In genomic region chr9:114552716-114553115, GRCh38 we compare ENCODE assay signal across 17 cellular contexts. TPM values are rescaled to one million over a fixed set of nuclear protein-coding genes. Genes with fewer than 3 reads are reported as not detected.
DNase-seq lines count a peak whose midpoint lies in the region; FAIRE-seq and TF ChIP-seq lines count a peak whose summit lies in the region.
"Had no signal": no experiment of that assay in that cellular context is flagged by ENCODE, and none has a peak within 500 bp of the region (broad histone marks: within the 10 kb centered on the region; RNA-seq: fewer than 3 reads in every experiment).

No MANE protein-coding gene starts in this region.

- H3K27ac ChIP-seq in adrenal gland (peak overlapping the region in 4 of 5 donors; percentile 54 to 84 (median 76)), esophagus muscularis mucosa (replicated peaks in 1 of 4) (peak overlapping the region in 2 of 4 donors; percentile 5 to 20)
- H3K27ac ChIP-seq: thyroid gland had no signal

- 69 to 72% (median 70%) methylated on average over 5 of the region's 5 CpGs for WGBS in adrenal gland, 4 donors
- 89% methylated on average over 5 of the region's 5 CpGs for WGBS in esophagus muscularis mucosa

- H3K27ac Mint-ChIP-seq in T-helper 2 cell treated with Interferon-gamma antibody and Interleukin-4, amounts not matched to agents 5 μg/mL and 100 μg/mL, for 36 hours = peak overlapping the region; percentile 26
- H3K27ac Mint-ChIP-seq: activated CD8-positive, alpha-beta memory T cell treated with anti-CD3 and anti-CD28 coated beads, Interleukin-2, amount 10 ng/mL, durations not matched to agents 7 days and 5 days; activated T-helper 2 cell treated with anti-CD3 and anti-CD28 coated beads, Interferon-gamma antibody, Interleukin-2, Interleukin-4, amounts not matched to agents 10 μg/mL and 5 μg/mL and 100 μg/mL, durations not matched to agents 14 hours and 24 hours and 36 hours; naive thymus-derived CD8-positive, alpha-beta T cell; stimulated activated effector memory CD8-positive, alpha-beta T cell treated with anti-CD3 and anti-CD28 coated beads, Interleukin-12 subunit alpha, Interleukin-12 subunit beta, amount 100 ng/mL, for 72 hours had no signal

- peaks cover 4% of the 10 kb centered on the region for H3K27me3 Mint-ChIP-seq in T-helper 2 cell treated with Interferon-gamma antibody and Interleukin-4, amounts not matched to agents 5 μg/mL and 100 μg/mL, for 36 hours (ENCODE audit: low read depth)

- no peak for DNase-seq in T-helper 2 cell treated with Interferon-gamma antibody and Interleukin-4, amounts not matched to agents 5 μg/mL and 100 μg/mL, for 36 hours (ENCODE audit: low spot score)
- DNase-seq in T-helper 2 cell = no peak
- peak in 3 of 7 donors; percentile 24 to 39 (median 33) for DNase-seq in adrenal gland
- DNase-seq in foreskin melanocyte = peak; percentile 35
- DNase-seq in urothelium cell line (ENCODE audit: low spot score) = peak; percentile 25
- DNase-seq in NCI-H128 (lab: John Stamatoyannopoulos, UW; ENCODE audit: unreplicated experiment) = no peak
- DNase-seq in esophagus muscularis mucosa (ENCODE audit: extremely low spot score) = no peak
- no peak for DNase-seq in COLO668 (lab: John Stamatoyannopoulos, UW; ENCODE audit: unreplicated experiment)
- DNase-seq: activated CD8-positive, alpha-beta memory T cell treated with anti-CD3 and anti-CD28 coated beads, Interleukin-2, amount 10 ng/mL, durations not matched to agents 7 days and 5 days; Karpas-422; naive thymus-derived CD8-positive, alpha-beta T cell; NCI-H1417 treated with DMSO at 0.1 percent for 48 hours; posterior cingulate gyrus; stimulated activated CD4-positive, alpha-beta T cell treated with anti-CD3 and anti-CD28 coated beads, Interleukin-12 subunit alpha, Interleukin-12 subunit beta, amount 100 ng/mL, for 4 hours had no signal

- H3K9me3 ChIP-seq in adrenal gland (replicated peaks in 1 of 3) (no peaks in the 10 kb centered on the region), esophagus muscularis mucosa (no peaks in the 10 kb centered on the region)
- H3K9me3 ChIP-seq: thyroid gland had no signal

- no peaks in the 10 kb centered on the region for H3K4me1 Mint-ChIP-seq in T-helper 2 cell treated with Interferon-gamma antibody and Interleukin-4, amounts not matched to agents 5 μg/mL and 100 μg/mL, for 36 hours (ENCODE audit: low read depth)
- H3K4me1 Mint-ChIP-seq: activated CD8-positive, alpha-beta memory T cell treated with anti-CD3 and anti-CD28 coated beads, Interleukin-2, amount 10 ng/mL, durations not matched to agents 7 days and 5 days; stimulated activated effector memory CD8-positive, alpha-beta T cell treated with anti-CD3 and anti-CD28 coated beads, Interleukin-12 subunit alpha, Interleukin-12 subunit beta, amount 100 ng/mL, for 72 hours had no signal

- H3K4me3 Mint-ChIP-seq in T-helper 2 cell treated with Interferon-gamma antibody and Interleukin-4, amounts not matched to agents 5 μg/mL and 100 μg/mL, for 36 hours = no peak overlapping the region
- H3K4me3 Mint-ChIP-seq: activated CD8-positive, alpha-beta memory T cell treated with anti-CD3 and anti-CD28 coated beads, Interleukin-2, amount 10 ng/mL, durations not matched to agents 7 days and 5 days; naive thymus-derived CD8-positive, alpha-beta T cell; stimulated activated effector memory CD8-positive, alpha-beta T cell treated with anti-CD3 and anti-CD28 coated beads, Interleukin-12 subunit alpha, Interleukin-12 subunit beta, amount 100 ng/mL, for 72 hours had no signal

- intact Hi-C loops in adrenal gland (cut with DNase I) (no loop called here), esophagus muscularis mucosa (cut with DNase I) (no loop called here)

- H3K36me3 ChIP-seq in adrenal gland (replicated peaks in 1 of 2) = no peaks in the 10 kb centered on the region
- no peaks in the 10 kb centered on the region for H3K36me3 ChIP-seq in esophagus muscularis mucosa
- H3K36me3 ChIP-seq: thyroid gland had no signal

- peaks cover 6 to 14% of the 10 kb centered on the region in 2 donors for H3K4me1 ChIP-seq in adrenal gland (replicated peaks in 1 of 2)
- H3K4me1 ChIP-seq in esophagus muscularis mucosa = peaks cover 0 to 16% (median 14%) of the 10 kb centered on the region in 4 donors
- H3K4me1 ChIP-seq: thyroid gland had no signal

- H3K27me3 ChIP-seq in adrenal gland (no peaks in the 10 kb centered on the region), esophagus muscularis mucosa (no peaks in the 10 kb centered on the region)
- H3K27me3 ChIP-seq: thyroid gland had no signal

- no peak for FAIRE-seq in urothelium cell line (lab: Jason Lieb, UNC)

- no peaks in the 10 kb centered on the region for H3K9me3 Mint-ChIP-seq in T-helper 2 cell treated with Interferon-gamma antibody and Interleukin-4, amounts not matched to agents 5 μg/mL and 100 μg/mL, for 36 hours
- H3K9me3 Mint-ChIP-seq: activated T-helper 2 cell treated with anti-CD3 and anti-CD28 coated beads, Interferon-gamma antibody, Interleukin-2, Interleukin-4, amounts not matched to agents 10 μg/mL and 5 μg/mL and 100 μg/mL, durations not matched to agents 14 hours and 24 hours and 36 hours; stimulated activated effector memory CD8-positive, alpha-beta T cell treated with anti-CD3 and anti-CD28 coated beads, Interleukin-12 subunit alpha, Interleukin-12 subunit beta, amount 100 ng/mL, for 72 hours had no signal

- no peak for TF ChIP-seq EP300 in esophagus muscularis mucosa (IDR thresholded peaks at IDR 0.05)

- TF ChIP-seq POLR2A in adrenal gland (IDR thresholded peaks at IDR 0.05) = no peak
- no peak for TF ChIP-seq POLR2A in esophagus muscularis mucosa (IDR thresholded peaks at IDR 0.05; ENCODE audit: low read depth)

- TF ChIP-seq CTCF in adrenal gland (IDR thresholded peaks at IDR 0.05) (no peak), esophagus muscularis mucosa (IDR thresholded peaks at IDR 0.05) (no peak)

- H3K36me3 Mint-ChIP-seq in T-helper 2 cell treated with Interferon-gamma antibody and Interleukin-4, amounts not matched to agents 5 μg/mL and 100 μg/mL, for 36 hours (ENCODE audit: low read depth) = no peaks in the 10 kb centered on the region
- H3K36me3 Mint-ChIP-seq: activated CD8-positive, alpha-beta memory T cell treated with anti-CD3 and anti-CD28 coated beads, Interleukin-2, amount 10 ng/mL, durations not matched to agents 7 days and 5 days; stimulated activated effector memory CD8-positive, alpha-beta T cell treated with anti-CD3 and anti-CD28 coated beads, Interleukin-12 subunit alpha, Interleukin-12 subunit beta, amount 100 ng/mL, for 72 hours had no signal

- no peak overlapping the region for H3K4me3 ChIP-seq in adrenal gland
- H3K4me3 ChIP-seq in esophagus muscularis mucosa = no peak overlapping the region
- H3K4me3 ChIP-seq: thyroid gland had no signal

RNA-seq across cellular contexts. Expression of gene ATP6V1G1, which starts 34.9 kb away (rescaled TPM):
- total RNA-seq in adrenal gland (100 to 1,000 TPM; 109 to 314 (median 170) TPM), esophagus muscularis mucosa (100 to 1,000 TPM in 2 of 4 donors, 10 to 100 TPM in 2; 88.0 to 135 (median 113) TPM)
- 100 to 1,000 TPM; 174 to 303 (median 193) TPM for polyA plus RNA-seq in adrenal gland

RNA-seq across cellular contexts. Expression of gene WHRN, which starts 47.4 kb away (rescaled TPM):
- total RNA-seq in adrenal gland = 100 to 1,000 TPM in 4 of 8 donors, 10 to 100 TPM in 4; 67.2 to 154 (median 96.4) TPM
- polyA plus RNA-seq in adrenal gland = 100 to 1,000 TPM in 2 of 3 donors, 10 to 100 TPM in 1; 34.8 to 359 (median 247) TPM
- total RNA-seq in esophagus muscularis mucosa = 10 to 100 TPM in 2 of 4 donors, 1 to 10 TPM in 2; 8.1 to 12.6 (median 10.7) TPM

RNA-seq across cellular contexts. Expression of gene TMEM268, which starts 58.4 kb away (rescaled TPM):
- 10 to 100 TPM; 12.8 to 20.5 (median 17.9) TPM for total RNA-seq in adrenal gland
- 10 to 100 TPM in 1 of 3 donors, 1 to 10 TPM in 2; 5.7 to 19.2 (median 6.8) TPM for polyA plus RNA-seq in adrenal gland
- total RNA-seq in esophagus muscularis mucosa = 10 to 100 TPM in 2 of 4 donors, 1 to 10 TPM in 2; 7.8 to 17.9 (median 10.2) TPM

Comparison
In these comparisons a context has a peak if more than half of its experiments do, and no peak if none do; other contexts are left out.
1. DNase-seq: peak in foreskin melanocyte (single experiment) and urothelium cell line (single experiment); none in T-helper 2 cell treated with Interferon-gamma antibody and Interleukin-4, amounts not matched to agents 5 μg/mL and 100 μg/mL, for 36 hours (single experiment), T-helper 2 cell (0 of 5), NCI-H128 (single experiment), esophagus muscularis mucosa (single experiment) and COLO668 (single experiment).
2. RNA of gene WHRN, which starts 47.4 kb away (total RNA-seq): 67.2 to 154 TPM in adrenal gland; 8.1 to 12.6 TPM in esophagus muscularis mucosa; every median in the first group is over 4 times any median in the second.